17 cellular contexts compared by ENCODE assay signal in the genomic region with DNA sequence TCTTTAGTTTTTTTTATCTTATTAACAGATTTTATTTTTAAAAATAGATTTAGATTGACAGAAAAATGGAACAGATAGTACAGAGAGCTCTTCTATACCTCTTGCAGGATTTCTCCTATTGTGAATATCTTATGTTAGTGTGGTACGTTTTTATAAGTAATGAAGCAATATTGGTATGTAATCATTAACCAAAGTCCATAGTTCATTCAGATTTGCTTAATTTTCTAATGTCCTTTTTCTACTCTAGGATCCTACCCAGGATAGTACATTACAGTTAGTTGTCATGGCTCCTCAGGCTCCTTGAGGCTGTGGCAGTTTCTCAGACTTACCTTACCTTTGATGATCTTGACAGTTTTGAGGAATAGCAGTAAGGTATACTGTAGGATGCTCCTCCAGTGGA. TPM values are rescaled to one million over a fixed set of nuclear protein-coding genes. Genes with fewer than 3 reads are reported as not detected.
DNase-seq lines count a peak whose midpoint lies in the region; ATAC-seq and TF ChIP-seq lines count a peak whose summit lies in the region.
"Had no signal": no experiment of that assay in that cellular context is flagged by ENCODE, and none has a peak within 500 bp of the region (broad histone marks: within the 10 kb centered on the region; RNA-seq: fewer than 3 reads in every experiment).

No MANE protein-coding gene starts in this region.

- no peak overlapping the region for H3K9ac ChIP-seq in liver (ENCODE audit: low read depth in 1 of 2, low read length in 2 of 2)

- no peak for ATAC-seq in GM21619 (IDR thresholded peaks at IDR 0.05; ENCODE audit: unreplicated experiment)
- no peak for ATAC-seq in GM18907 (IDR thresholded peaks at IDR 0.05; ENCODE audit: unreplicated experiment)
- ATAC-seq: GM12878 had no signal

- H3K27ac ChIP-seq in 22Rv1 (peak overlapping the region; percentile 66), hepatocyte (no peak overlapping the region), liver (ENCODE audit: low read depth in 1 of 2, low read length in 2 of 2) (no peak overlapping the region)

- H3K4me1 ChIP-seq in hepatocyte (ENCODE audit: insufficient read depth), result peaks cover 7% of the 10 kb centered on the region
- peaks cover 0 to 17% (median 12%) of the 10 kb centered on the region in 4 donors for H3K4me1 ChIP-seq in liver (ENCODE audit: control insufficient read depth in 4 of 4, insufficient read depth in 4 of 4, low read length in 3 of 4)

- DNase-seq in hepatocyte (ENCODE audit: low spot score), result no peak
- no peak for DNase-seq in GOT3 (lab: John Stamatoyannopoulos, UW)
- DNase-seq: C1 segment of cervical spinal cord; Calu3; CD4-positive, alpha-beta memory T cell; COR-L47; DMS79; EL; GDM1; H7; HCEC 1CT had no signal

- no peaks in the 10 kb centered on the region for H3K79me2 ChIP-seq in hepatocyte

- H3K9me3 ChIP-seq in hepatocyte (ENCODE audit: low read depth) (no peaks in the 10 kb centered on the region), liver (ENCODE audit: control insufficient read depth in 4 of 4, low read length in 3 of 4) (no peaks in the 10 kb centered on the region)

- H3K4me3 ChIP-seq in hepatocyte (no peak overlapping the region), liver (ENCODE audit: low read depth in 1 of 3, low read length in 3 of 3) (no peak overlapping the region)
- H3K4me3 ChIP-seq: GM12878 had no signal

- TF ChIP-seq RAD21 in liver (IDR thresholded peaks at IDR 0.05), result peak in 1 of 2 donors; percentile 6

- 57% methylated on average over 1 of the region's 1 CpG for WGBS in hepatocyte (ENCODE audit: low lambda C conversion rate, missing lambda C conversion rate)
- WGBS in liver, result 34% methylated on average over 1 of the region's 1 CpG

- no peaks in the 10 kb centered on the region for H3K9me2 ChIP-seq in hepatocyte (replicated peaks; ENCODE audit: insufficient read depth)

- H4K20me1 ChIP-seq in hepatocyte (ENCODE audit: insufficient read depth, poor library complexity, severe bottlenecking), result no peaks in the 10 kb centered on the region

- no peak overlapping the region for H2AFZ ChIP-seq in hepatocyte

- H3K4me2 ChIP-seq in hepatocyte, result peak overlapping the region; percentile 46

- H3K36me3 ChIP-seq in hepatocyte (replicated peaks; ENCODE audit: insufficient read depth, low read depth), result no peaks in the 10 kb centered on the region
- no peaks in the 10 kb centered on the region for H3K36me3 ChIP-seq in liver (ENCODE audit: control insufficient read depth in 4 of 4, insufficient read depth in 3 of 4, low read depth in 1 of 4, low read length in 3 of 4)

- H3K27me3 ChIP-seq in hepatocyte (no peaks in the 10 kb centered on the region), liver (ENCODE audit: control insufficient read depth in 4 of 4, insufficient read depth in 4 of 4, low read length in 3 of 4) (no peaks in the 10 kb centered on the region)

- no peak for TF ChIP-seq CTCF in 22Rv1 (IDR thresholded peaks at IDR 0.05)
- no peak for TF ChIP-seq CTCF in hepatocyte (IDR thresholded peaks at IDR 0.05; ENCODE audit: poor library complexity)
- no peak for TF ChIP-seq CTCF in liver (IDR thresholded peaks at IDR 0.05; ENCODE audit: low read depth, low read length, missing input control)

TF ChIP-seq in liver, 16 proteins besides CTCF, POLR2A, EP300 and RAD21:
- no peak for TF ChIP-seq GABPA (IDR thresholded peaks at IDR 0.05 in 1 of 2, conservative IDR thresholded peaks at IDR 0.05 in 1 of 2)
- TF ChIP-seq RXRA (IDR thresholded peaks at IDR 0.05), result no peak
- TF ChIP-seq NR2F2 (IDR thresholded peaks at IDR 0.05), result no peak
- TF ChIP-seq SP1 (IDR thresholded peaks at IDR 0.05), result peak; percentile 58
- peak; percentile 56 for TF ChIP-seq HNF4G (IDR thresholded peaks at IDR 0.05)
- peak; percentile 82 to 88 for TF ChIP-seq HNF4A (conservative IDR thresholded peaks at IDR 0.05)
- peak; percentile 46 for TF ChIP-seq TAF1 (conservative IDR thresholded peaks at IDR 0.05)
- TF ChIP-seq, protein P1, sequence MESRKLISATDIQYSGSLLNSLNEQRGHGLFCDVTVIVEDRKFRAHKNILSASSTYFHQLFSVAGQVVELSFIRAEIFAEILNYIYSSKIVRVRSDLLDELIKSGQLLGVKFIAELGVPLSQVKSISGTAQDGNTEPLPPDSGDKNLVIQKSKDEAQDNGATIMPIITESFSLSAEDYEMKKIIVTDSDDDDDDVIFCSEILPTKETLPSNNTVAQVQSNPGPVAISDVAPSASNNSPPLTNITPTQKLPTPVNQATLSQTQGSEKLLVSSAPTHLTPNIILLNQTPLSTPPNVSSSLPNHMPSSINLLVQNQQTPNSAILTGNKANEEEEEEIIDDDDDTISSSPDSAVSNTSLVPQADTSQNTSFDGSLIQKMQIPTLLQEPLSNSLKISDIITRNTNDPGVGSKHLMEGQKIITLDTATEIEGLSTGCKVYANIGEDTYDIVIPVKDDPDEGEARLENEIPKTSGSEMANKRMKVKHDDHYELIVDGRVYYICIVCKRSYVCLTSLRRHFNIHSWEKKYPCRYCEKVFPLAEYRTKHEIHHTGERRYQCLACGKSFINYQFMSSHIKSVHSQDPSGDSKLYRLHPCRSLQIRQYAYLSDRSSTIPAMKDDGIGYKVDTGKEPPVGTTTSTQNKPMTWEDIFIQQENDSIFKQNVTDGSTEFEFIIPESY (IDR thresholded peaks at IDR 0.05), result no peak
- TF ChIP-seq, protein P2, sequence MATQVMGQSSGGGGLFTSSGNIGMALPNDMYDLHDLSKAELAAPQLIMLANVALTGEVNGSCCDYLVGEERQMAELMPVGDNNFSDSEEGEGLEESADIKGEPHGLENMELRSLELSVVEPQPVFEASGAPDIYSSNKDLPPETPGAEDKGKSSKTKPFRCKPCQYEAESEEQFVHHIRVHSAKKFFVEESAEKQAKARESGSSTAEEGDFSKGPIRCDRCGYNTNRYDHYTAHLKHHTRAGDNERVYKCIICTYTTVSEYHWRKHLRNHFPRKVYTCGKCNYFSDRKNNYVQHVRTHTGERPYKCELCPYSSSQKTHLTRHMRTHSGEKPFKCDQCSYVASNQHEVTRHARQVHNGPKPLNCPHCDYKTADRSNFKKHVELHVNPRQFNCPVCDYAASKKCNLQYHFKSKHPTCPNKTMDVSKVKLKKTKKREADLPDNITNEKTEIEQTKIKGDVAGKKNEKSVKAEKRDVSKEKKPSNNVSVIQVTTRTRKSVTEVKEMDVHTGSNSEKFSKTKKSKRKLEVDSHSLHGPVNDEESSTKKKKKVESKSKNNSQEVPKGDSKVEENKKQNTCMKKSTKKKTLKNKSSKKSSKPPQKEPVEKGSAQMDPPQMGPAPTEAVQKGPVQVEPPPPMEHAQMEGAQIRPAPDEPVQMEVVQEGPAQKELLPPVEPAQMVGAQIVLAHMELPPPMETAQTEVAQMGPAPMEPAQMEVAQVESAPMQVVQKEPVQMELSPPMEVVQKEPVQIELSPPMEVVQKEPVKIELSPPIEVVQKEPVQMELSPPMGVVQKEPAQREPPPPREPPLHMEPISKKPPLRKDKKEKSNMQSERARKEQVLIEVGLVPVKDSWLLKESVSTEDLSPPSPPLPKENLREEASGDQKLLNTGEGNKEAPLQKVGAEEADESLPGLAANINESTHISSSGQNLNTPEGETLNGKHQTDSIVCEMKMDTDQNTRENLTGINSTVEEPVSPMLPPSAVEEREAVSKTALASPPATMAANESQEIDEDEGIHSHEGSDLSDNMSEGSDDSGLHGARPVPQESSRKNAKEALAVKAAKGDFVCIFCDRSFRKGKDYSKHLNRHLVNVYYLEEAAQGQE (IDR thresholded peaks at IDR 0.05), result no peak
- TF ChIP-seq YY1 (IDR thresholded peaks at IDR 0.05), result no peak
- TF ChIP-seq EGR1 (IDR thresholded peaks at IDR 0.05; ENCODE audit: low read depth in 2 of 2), result no peak
TF ChIP-seq in liver: peak in this region for 4.

RNA-seq across cellular contexts. Expression of a gene that starts 30.4 kb away (rescaled TPM):
- total RNA-seq in hepatocyte, result 2.3 and 4.4 TPM in 2 replicates
- 3.2 and 5.1 TPM in 2 replicates for polyA plus RNA-seq in hepatocyte
- total RNA-seq in liver, result 1 to 10 TPM in 1 of 2 donors, under 1 TPM in 1; 0.50 to 6.3 TPM
- polyA plus RNA-seq in liver, result under 1 TPM; 0.15 to 0.31 TPM
- total RNA-seq: A673, Calu3, GM12878 had no signal
- polyA plus RNA-seq: GM12878 had no signal
